1 cellular context compared by ENCODE assay signal in the genomic region with DNA sequence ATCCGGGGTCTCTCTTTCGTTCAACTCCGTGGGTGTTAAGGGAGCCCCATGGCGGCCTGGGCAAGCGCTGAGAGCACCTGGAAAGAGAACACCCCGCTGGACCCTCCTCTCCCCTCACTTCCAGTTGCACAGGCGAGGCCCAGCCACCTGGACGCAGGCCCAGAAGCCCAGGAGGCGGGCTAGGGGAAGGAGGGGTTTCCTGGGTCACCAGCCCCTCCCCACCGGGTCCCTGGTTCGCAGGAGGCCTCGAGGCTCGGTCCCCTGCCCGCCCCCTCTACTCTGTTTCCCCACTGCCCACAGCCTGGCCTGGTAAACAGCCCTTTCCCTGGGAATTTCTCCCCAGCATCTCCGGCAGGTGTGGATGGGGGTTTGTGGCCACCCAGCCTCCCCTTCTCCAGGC.
TF ChIP-seq lines count a peak whose summit lies in the region.

No MANE protein-coding gene starts in this region.

TF ChIP-seq in GM23338, 12 proteins besides CTCF, POLR2A, EP300 and RAD21:
- TF ChIP-seq, protein P1, sequence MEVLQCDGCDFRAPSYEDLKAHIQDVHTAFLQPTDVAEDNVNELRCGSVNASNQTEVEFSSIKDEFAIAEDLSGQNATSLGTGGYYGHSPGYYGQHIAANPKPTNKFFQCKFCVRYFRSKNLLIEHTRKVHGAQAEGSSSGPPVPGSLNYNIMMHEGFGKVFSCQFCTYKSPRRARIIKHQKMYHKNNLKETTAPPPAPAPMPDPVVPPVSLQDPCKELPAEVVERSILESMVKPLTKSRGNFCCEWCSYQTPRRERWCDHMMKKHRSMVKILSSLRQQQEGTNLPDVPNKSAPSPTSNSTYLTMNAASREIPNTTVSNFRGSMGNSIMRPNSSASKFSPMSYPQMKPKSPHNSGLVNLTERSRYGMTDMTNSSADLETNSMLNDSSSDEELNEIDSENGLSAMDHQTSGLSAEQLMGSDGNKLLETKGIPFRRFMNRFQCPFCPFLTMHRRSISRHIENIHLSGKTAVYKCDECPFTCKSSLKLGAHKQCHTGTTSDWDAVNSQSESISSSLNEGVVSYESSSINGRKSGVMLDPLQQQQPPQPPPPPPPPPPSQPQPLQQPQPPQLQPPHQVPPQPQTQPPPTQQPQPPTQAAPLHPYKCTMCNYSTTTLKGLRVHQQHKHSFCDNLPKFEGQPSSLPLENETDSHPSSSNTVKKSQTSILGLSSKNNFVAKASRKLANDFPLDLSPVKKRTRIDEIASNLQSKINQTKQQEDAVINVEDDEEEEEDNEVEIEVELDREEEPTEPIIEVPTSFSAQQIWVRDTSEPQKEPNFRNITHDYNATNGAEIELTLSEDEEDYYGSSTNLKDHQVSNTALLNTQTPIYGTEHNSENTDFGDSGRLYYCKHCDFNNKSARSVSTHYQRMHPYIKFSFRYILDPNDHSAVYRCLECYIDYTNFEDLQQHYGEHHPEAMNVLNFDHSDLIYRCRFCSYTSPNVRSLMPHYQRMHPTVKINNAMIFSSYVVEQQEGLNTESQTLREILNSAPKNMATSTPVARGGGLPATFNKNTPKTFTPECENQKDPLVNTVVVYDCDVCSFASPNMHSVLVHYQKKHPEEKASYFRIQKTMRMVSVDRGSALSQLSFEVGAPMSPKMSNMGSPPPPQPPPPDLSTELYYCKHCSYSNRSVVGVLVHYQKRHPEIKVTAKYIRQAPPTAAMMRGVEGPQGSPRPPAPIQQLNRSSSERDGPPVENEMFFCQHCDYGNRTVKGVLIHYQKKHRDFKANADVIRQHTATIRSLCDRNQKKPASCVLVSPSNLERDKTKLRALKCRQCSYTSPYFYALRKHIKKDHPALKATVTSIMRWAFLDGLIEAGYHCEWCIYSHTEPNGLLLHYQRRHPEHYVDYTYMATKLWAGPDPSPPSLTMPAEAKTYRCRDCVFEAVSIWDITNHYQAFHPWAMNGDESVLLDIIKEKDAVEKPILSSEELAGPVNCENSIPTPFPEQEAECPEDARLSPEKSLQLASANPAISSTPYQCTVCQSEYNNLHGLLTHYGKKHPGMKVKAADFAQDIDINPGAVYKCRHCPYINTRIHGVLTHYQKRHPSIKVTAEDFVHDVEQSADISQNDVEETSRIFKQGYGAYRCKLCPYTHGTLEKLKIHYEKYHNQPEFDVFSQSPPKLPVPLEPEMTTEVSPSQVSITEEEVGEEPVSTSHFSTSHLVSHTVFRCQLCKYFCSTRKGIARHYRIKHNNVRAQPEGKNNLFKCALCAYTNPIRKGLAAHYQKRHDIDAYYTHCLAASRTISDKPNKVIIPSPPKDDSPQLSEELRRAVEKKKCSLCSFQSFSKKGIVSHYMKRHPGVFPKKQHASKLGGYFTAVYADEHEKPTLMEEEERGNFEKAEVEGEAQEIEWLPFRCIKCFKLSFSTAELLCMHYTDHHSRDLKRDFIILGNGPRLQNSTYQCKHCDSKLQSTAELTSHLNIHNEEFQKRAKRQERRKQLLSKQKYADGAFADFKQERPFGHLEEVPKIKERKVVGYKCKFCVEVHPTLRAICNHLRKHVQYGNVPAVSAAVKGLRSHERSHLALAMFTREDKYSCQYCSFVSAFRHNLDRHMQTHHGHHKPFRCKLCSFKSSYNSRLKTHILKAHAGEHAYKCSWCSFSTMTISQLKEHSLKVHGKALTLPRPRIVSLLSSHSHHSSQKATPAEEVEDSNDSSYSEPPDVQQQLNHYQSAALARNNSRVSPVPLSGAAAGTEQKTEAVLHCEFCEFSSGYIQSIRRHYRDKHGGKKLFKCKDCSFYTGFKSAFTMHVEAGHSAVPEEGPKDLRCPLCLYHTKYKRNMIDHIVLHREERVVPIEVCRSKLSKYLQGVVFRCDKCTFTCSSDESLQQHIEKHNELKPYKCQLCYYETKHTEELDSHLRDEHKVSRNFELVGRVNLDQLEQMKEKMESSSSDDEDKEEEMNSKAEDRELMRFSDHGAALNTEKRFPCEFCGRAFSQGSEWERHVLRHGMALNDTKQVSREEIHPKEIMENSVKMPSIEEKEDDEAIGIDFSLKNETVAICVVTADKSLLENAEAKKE (CRISPR knock-in tag; IDR thresholded peaks at IDR 0.05): no peak
- TF ChIP-seq, protein P2, sequence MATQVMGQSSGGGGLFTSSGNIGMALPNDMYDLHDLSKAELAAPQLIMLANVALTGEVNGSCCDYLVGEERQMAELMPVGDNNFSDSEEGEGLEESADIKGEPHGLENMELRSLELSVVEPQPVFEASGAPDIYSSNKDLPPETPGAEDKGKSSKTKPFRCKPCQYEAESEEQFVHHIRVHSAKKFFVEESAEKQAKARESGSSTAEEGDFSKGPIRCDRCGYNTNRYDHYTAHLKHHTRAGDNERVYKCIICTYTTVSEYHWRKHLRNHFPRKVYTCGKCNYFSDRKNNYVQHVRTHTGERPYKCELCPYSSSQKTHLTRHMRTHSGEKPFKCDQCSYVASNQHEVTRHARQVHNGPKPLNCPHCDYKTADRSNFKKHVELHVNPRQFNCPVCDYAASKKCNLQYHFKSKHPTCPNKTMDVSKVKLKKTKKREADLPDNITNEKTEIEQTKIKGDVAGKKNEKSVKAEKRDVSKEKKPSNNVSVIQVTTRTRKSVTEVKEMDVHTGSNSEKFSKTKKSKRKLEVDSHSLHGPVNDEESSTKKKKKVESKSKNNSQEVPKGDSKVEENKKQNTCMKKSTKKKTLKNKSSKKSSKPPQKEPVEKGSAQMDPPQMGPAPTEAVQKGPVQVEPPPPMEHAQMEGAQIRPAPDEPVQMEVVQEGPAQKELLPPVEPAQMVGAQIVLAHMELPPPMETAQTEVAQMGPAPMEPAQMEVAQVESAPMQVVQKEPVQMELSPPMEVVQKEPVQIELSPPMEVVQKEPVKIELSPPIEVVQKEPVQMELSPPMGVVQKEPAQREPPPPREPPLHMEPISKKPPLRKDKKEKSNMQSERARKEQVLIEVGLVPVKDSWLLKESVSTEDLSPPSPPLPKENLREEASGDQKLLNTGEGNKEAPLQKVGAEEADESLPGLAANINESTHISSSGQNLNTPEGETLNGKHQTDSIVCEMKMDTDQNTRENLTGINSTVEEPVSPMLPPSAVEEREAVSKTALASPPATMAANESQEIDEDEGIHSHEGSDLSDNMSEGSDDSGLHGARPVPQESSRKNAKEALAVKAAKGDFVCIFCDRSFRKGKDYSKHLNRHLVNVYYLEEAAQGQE (IDR thresholded peaks at IDR 0.05; ENCODE audit: unreplicated experiment): no peak
- TF ChIP-seq EZH2phosphoT487 (IDR thresholded peaks at IDR 0.05; ENCODE audit: unreplicated experiment) (no peak), STAT1 (IDR thresholded peaks at IDR 0.05; ENCODE audit: unreplicated experiment) (no peak), NANOG (IDR thresholded peaks at IDR 0.05; ENCODE audit: borderline replicate concordance) (no peak), ZNF114 (CRISPR knock-in tag; IDR thresholded peaks at IDR 0.05) (no peak), JUNB (IDR thresholded peaks at IDR 0.05; ENCODE audit: unreplicated experiment) (no peak), ZNF331 (CRISPR knock-in tag; IDR thresholded peaks at IDR 0.05; ENCODE audit: low read depth) (no peak), CREB1 (CRISPR knock-in tag; IDR thresholded peaks at IDR 0.05; ENCODE audit: low read depth) (no peak), POLR2AphosphoS5 (IDR thresholded peaks at IDR 0.05; ENCODE audit: low read depth) (no peak)
- TF ChIP-seq, protein P3, sequence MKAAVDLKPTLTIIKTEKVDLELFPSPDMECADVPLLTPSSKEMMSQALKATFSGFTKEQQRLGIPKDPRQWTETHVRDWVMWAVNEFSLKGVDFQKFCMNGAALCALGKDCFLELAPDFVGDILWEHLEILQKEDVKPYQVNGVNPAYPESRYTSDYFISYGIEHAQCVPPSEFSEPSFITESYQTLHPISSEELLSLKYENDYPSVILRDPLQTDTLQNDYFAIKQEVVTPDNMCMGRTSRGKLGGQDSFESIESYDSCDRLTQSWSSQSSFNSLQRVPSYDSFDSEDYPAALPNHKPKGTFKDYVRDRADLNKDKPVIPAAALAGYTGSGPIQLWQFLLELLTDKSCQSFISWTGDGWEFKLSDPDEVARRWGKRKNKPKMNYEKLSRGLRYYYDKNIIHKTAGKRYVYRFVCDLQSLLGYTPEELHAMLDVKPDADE (IDR thresholded peaks at IDR 0.05): no peak
